In genomic region chr10:48289652-48290238, GRCh38 we compare ENCODE assay signal across 8 cellular contexts. TPM values are rescaled to one million over a fixed set of nuclear protein-coding genes. Genes with fewer than 3 reads are reported as not detected.
DNase-seq lines count a peak whose midpoint lies in the region; ATAC-seq and TF ChIP-seq lines count a peak whose summit lies in the region.

No MANE protein-coding gene starts in this region.

- CTCF ChIA-PET in AG04450 (lab: Charles Lee), result interaction anchor here (0.6 to 1.2 kb wide), 4 partner anchors 14 to 1730 kb away, joined by 3 to 6 read pairs (median 3); no protein-coding TSS in a partner anchor

- no peaks in the 10 kb centered on the region for H3K36me3 ChIP-seq in spleen

- H3K9me3 ChIP-seq in AG04450 (ENCODE audit: control insufficient read depth, insufficient read depth, low read length) (no peaks in the 10 kb centered on the region), spleen (no peaks in the 10 kb centered on the region)

- WGBS in spleen, 5 donors, result 20 to 29% (median 23%) methylated on average over 8 of the region's 8 CpGs

- peak; percentile 40 for ATAC-seq in HG03432 (IDR thresholded peaks at IDR 0.05; ENCODE audit: unreplicated experiment)

- TF ChIP-seq POLR2A in spleen (IDR thresholded peaks at IDR 0.05), result no peak

- TF ChIP-seq CTCF in AG04450 (IDR thresholded peaks at IDR 0.05; ENCODE audit: low read depth, low read length) (peak; percentile 79), GM12865 (IDR thresholded peaks at IDR 0.05; ENCODE audit: insufficient read depth, low read depth, low read length, missing control alignments) (peak; percentile 79), spleen (IDR thresholded peaks at IDR 0.05 in 8 of 11, conservative IDR thresholded peaks at IDR 0.05 in 3 of 11) (peak; percentile 64 to 84 (median 78))

- H3K4me3 ChIP-seq in AG04450 (ENCODE audit: low read depth, low read length) (no peak overlapping the region), GM12865 (ENCODE audit: low read depth, low read length) (no peak overlapping the region), spleen (no peak overlapping the region)

- H3K27ac ChIP-seq in AG04450 (ENCODE audit: low read depth, low read length), result no peak overlapping the region
- H3K27ac ChIP-seq in spleen, result no peak overlapping the region

- peaks cover 28% of the 10 kb centered on the region for H3K27me3 ChIP-seq in AG04450 (ENCODE audit: control insufficient read depth, insufficient read depth, low read length)
- H3K27me3 ChIP-seq in spleen (replicated peaks in 1 of 7), result peaks cover 0 to 6% (median 0%) of the 10 kb centered on the region in 7 donors

- DNase-seq in AG04450 (ENCODE audit: low read depth, low spot score) (no peak), GM12865 (ENCODE audit: low read depth) (peak; percentile 82), RPMI7951 (ENCODE audit: low read depth) (peak; percentile 50), amniotic epithelial cell (ENCODE audit: low read depth) (peak; percentile 36), hepatic stellate cell (ENCODE audit: low spot score) (peak; percentile 40), spleen (no peak), GOT3 (lab: John Stamatoyannopoulos, UW) (no peak)

- intact Hi-C loops in spleen (cut with DNase I; ENCODE audit: low total_unique reads), result no loop called here

- peaks cover 0 to 8% (median 0%) of the 10 kb centered on the region in 6 donors for H3K4me1 ChIP-seq in spleen

- POLR2A ChIA-PET in AG04450 (lab: Yijun Ruan, JAX), result no interaction called here

RNA-seq across cellular contexts. Expression of gene FRMPD2, which starts 15.2 kb away (rescaled TPM):
- polyA plus RNA-seq in AG04450 (2011; rRNA removed), result not detected in 2 replicates
- not detected in 2 replicates for polyA minus RNA-seq in AG04450 (2011; rRNA and poly(A)+ RNA removed)
- total RNA-seq in RPMI7951 (2014; rRNA removed; shearing (Covaris generic)), result not detected in 2 replicates
- under 1 TPM in 1 of 7 donors, not detected in 6; 0.33 TPM for total RNA-seq in spleen
- polyA plus RNA-seq in spleen, result not detected

RNA-seq across cellular contexts. Expression of gene MAPK8, which starts 16.7 kb away (rescaled TPM):
- polyA plus RNA-seq in AG04450 (2011; rRNA removed) (58.7 and 75.6 TPM in 2 replicates), spleen (1 to 10 TPM; 5.2 to 9.4 (median 7.0) TPM)
- 28.2 and 46.3 TPM in 2 replicates for polyA minus RNA-seq in AG04450 (2011; rRNA and poly(A)+ RNA removed)
- 40.1 and 46.7 TPM in 2 replicates for total RNA-seq in RPMI7951 (2014; rRNA removed; shearing (Covaris generic))
- total RNA-seq in spleen, result 10 to 100 TPM; 32.7 to 61.4 (median 39.0) TPM

Comparison
In these comparisons a context has a peak if more than half of its experiments do, and no peak if none do; other contexts are left out.
1. DNase-seq: peak in GM12865 (single experiment), RPMI7951 (single experiment), amniotic epithelial cell (single experiment) and hepatic stellate cell (single experiment); none in AG04450 (single experiment), spleen (single experiment) and GOT3 (single experiment).
2. Peak in every context shown above with its lines, with median percentiles within 50 percentile points of each other: CTCF ChIP-seq.